In the genomic region with DNA sequence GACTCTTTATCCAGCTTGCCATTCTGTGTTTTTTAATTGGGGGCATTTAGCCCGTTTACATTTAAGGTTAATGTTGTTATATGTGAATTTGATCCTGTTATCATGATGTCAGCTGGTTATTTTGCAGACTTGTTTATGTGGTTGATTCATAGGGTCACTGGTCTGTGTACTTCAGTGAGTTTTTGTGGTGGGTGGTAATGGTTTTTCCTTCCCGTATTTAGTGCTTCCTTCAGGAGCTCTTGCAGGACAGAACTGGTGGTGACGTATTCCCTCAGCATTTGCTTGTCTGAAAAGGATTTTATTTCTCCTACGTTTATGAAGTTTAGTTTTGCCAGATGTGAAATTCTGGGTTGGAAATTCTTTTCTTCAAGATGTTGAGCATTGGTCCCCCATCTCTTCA, we compare ENCODE assay signal across 26 cellular contexts.
"Had no signal": no experiment of that assay in that cellular context is flagged by ENCODE, and none has a peak within 500 bp of the region (broad histone marks: within the 10 kb centered on the region; RNA-seq: fewer than 3 reads in every experiment).

No MANE protein-coding gene starts in this region.

- H3K27ac Mint-ChIP-seq: immature natural killer cell; nephron; stimulated activated naive B cell treated with anti-CD40 and anti-IgM and Interleukin-4, amounts not matched to agents 10 μg/mL and 1 μg/mL and 100 μg/mL, for 72 hours had no signal

- H3K4me1 ChIP-seq: left ventricle myocardium inferior, pancreas, psoas muscle, right atrium auricular region, right lobe of liver, stomach, testis, thyroid gland, transverse colon, upper lobe of left lung, vagina had no signal

- DNase-seq: hypothalamus; immature natural killer cell; kidney; left colon; left ventricle myocardium inferior; naive thymus-derived CD8-positive, alpha-beta T cell; nucleus accumbens; pancreas; psoas muscle; right lobe of liver; stimulated activated CD4-positive, alpha-beta T cell treated with anti-CD3 and anti-CD28 coated beads, Interleukin-12 subunit alpha, Interleukin-12 subunit beta, amount 100 ng/mL, for 4 hours; stimulated activated CD4-positive, alpha-beta T cell treated with anti-CD3 and anti-CD28 coated beads, Interleukin-15, amount 100 ng/mL, for 24 hours; stimulated activated CD4-positive, alpha-beta T cell treated with anti-CD3 and anti-CD28 coated beads, Interleukin-2, amount 100 ng/mL, for 24 hours; stimulated activated CD4-positive, alpha-beta T cell treated with anti-CD3 and anti-CD28 coated beads, Interleukin-4, amount 100 ng/mL, for 1 hour; stimulated activated naive B cell treated with anti-CD40 and anti-IgM and Interleukin-4, amounts not matched to agents 10 μg/mL and 1 μg/mL and 100 μg/mL, for 72 hours; stimulated activated naive CD8-positive, alpha-beta T cell treated with anti-CD3 and anti-CD28 coated beads, Interleukin-15, Interleukin-2, amounts not matched to agents 100 U/mL and 50 U/mL, for 24 hours; stomach; testis; thyroid gland; transverse colon; upper lobe of left lung had no signal

- ATAC-seq: left colon; naive thymus-derived CD8-positive, alpha-beta T cell; pancreas; psoas muscle; right lobe of liver; stimulated activated naive B cell treated with anti-CD40 and anti-IgM and Interleukin-4, amounts not matched to agents 10 μg/mL and 1 μg/mL and 100 μg/mL, for 72 hours; stimulated activated naive CD8-positive, alpha-beta T cell treated with anti-CD3 and anti-CD28 coated beads, Interleukin-15, Interleukin-2, amounts not matched to agents 100 U/mL and 50 U/mL, for 24 hours had no signal

- H3K4me3 Mint-ChIP-seq: immature natural killer cell; naive thymus-derived CD8-positive, alpha-beta T cell; nephron; neural crest cell; stimulated activated naive B cell treated with anti-CD40 and anti-IgM and Interleukin-4, amounts not matched to agents 10 μg/mL and 1 μg/mL and 100 μg/mL, for 72 hours had no signal

- H3K4me3 ChIP-seq: left ventricle myocardium inferior, lung, pancreas, psoas muscle, right atrium auricular region, right lobe of liver, stomach, testis, thyroid gland, transverse colon, upper lobe of left lung, vagina had no signal

- H3K36me3 ChIP-seq: left ventricle myocardium inferior, pancreas, right atrium auricular region, right lobe of liver, stomach, thyroid gland, transverse colon, upper lobe of left lung, vagina had no signal

- H3K4me1 Mint-ChIP-seq: nephron; neural crest cell; stimulated activated naive B cell treated with anti-CD40 and anti-IgM and Interleukin-4, amounts not matched to agents 10 μg/mL and 1 μg/mL and 100 μg/mL, for 72 hours had no signal

- H3K27me3 ChIP-seq: pancreas, right atrium auricular region, right lobe of liver, stomach, testis, thyroid gland, transverse colon, upper lobe of left lung, vagina had no signal

- H3K9me3 ChIP-seq: pancreas, right lobe of liver, testis, thyroid gland, vagina had no signal

- H3K27ac ChIP-seq: left ventricle myocardium inferior, pancreas, psoas muscle, right atrium auricular region, right lobe of liver, stomach, testis, thyroid gland, transverse colon, upper lobe of left lung, vagina had no signal
